8 cellular contexts compared by ENCODE assay signal in the genomic region with DNA sequence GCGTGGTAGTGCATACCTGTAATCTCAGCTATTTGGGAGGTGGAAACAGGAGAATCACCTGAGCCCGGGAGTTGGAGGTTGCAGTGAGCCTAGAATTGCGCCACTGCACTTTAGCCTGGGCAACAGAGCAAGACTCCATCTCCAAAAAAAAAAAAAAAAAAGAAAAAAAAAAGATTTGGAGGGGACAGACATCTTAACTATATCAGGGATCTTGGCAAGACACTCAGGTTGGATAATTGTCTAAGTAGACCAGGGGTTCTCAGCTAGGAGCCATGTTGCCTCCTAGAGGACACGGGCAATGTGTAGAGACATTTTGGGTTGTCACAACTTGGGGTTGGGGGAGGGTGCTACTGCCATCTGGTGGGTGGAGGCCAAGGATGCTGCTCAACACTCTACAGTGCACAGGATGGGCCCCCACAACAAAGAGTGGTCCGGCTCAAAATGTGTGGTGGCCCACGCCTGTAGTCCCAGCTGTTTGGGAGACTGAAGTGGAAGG. TPM values are rescaled to one million over a fixed set of nuclear protein-coding genes. Genes with fewer than 3 reads are reported as not detected.
DNase-seq lines count a peak whose midpoint lies in the region; ATAC-seq, FAIRE-seq and TF ChIP-seq lines count a peak whose summit lies in the region.

No MANE protein-coding gene starts in this region.

- peak overlapping the region; percentile 38 to 68 for H3K4me3 Mint-ChIP-seq in activated T-cell treated with anti-CD3 and anti-CD28 coated beads, Interleukin-2, amount 50 U/mL, for 72 hours

- ATAC-seq in activated T-cell treated with anti-CD3 and anti-CD28 coated beads, Interleukin-2, amount 50 U/mL, for 72 hours (replicated peaks in 1 of 2) = no peak
- ATAC-seq in GM18519 (IDR thresholded peaks at IDR 0.05; ENCODE audit: low FRiP score, unreplicated experiment) = no peak
- ATAC-seq in GM21528 (IDR thresholded peaks at IDR 0.05; ENCODE audit: low FRiP score, unreplicated experiment) = no peak

- H2AFZ ChIP-seq in keratinocyte (ENCODE audit: control insufficient read depth, low read length) = no peak overlapping the region

- no peaks in the 10 kb centered on the region for H3K9me3 ChIP-seq in keratinocyte (ENCODE audit: control insufficient read depth, low read depth, low read length)
- H3K9me3 ChIP-seq in uterus = no peaks in the 10 kb centered on the region

- H3K4me1 Mint-ChIP-seq in activated T-cell treated with anti-CD3 and anti-CD28 coated beads, Interleukin-2, amount 50 U/mL, for 72 hours (ENCODE audit: low read depth) = peaks cover 75% of the 10 kb centered on the region

- intact Hi-C loops in uterus (cut with DNase I; ENCODE audit: low total_unique reads) = no loop called here

- peaks cover 0 to 2% of the 10 kb centered on the region in 2 donors for H3K9me3 Mint-ChIP-seq in activated T-cell treated with anti-CD3 and anti-CD28 coated beads, Interleukin-2, amount 50 U/mL, for 72 hours

- peaks cover 2% of the 10 kb centered on the region for H3K9me1 ChIP-seq in keratinocyte (ENCODE audit: control insufficient read depth, extremely low read depth, insufficient read depth, low read length)

- peaks cover 48% of the 10 kb centered on the region for H3K79me2 ChIP-seq in keratinocyte (ENCODE audit: control insufficient read depth, insufficient read depth, low read length)

- H3K27me3 Mint-ChIP-seq in activated T-cell treated with anti-CD3 and anti-CD28 coated beads, Interleukin-2, amount 50 U/mL, for 72 hours (ENCODE audit: low read depth) = no peaks in the 10 kb centered on the region

- peaks cover 17 to 22% of the 10 kb centered on the region in 2 donors for H3K36me3 Mint-ChIP-seq in activated T-cell treated with anti-CD3 and anti-CD28 coated beads, Interleukin-2, amount 50 U/mL, for 72 hours (ENCODE audit: insufficient read depth in 2 of 2)

- H3K36me3 ChIP-seq in keratinocyte (ENCODE audit: control insufficient read depth in 2 of 2, extremely low read depth in 1 of 2, insufficient read depth in 2 of 2, low read length in 2 of 2) = peaks cover 0 to 2% of the 10 kb centered on the region in 2 experiments
- no peaks in the 10 kb centered on the region for H3K36me3 ChIP-seq in uterus

- DNase-seq in NOMO-1 treated with DMSO at 0.1 percent for 48 hours (lab: John Stamatoyannopoulos, UW; ENCODE audit: unreplicated experiment) (peak; percentile 37), NOMO-1 (lab: John Stamatoyannopoulos, UW; ENCODE audit: unreplicated experiment in 2 of 2) (no peak), NCI-H1930 (lab: John Stamatoyannopoulos, UW) (peak; percentile 33 to 38), keratinocyte (ENCODE audit: low read depth, low spot score) (no peak), uterus (no peak)
- DNase-seq in activated T-cell treated with anti-CD3 and anti-CD28 coated beads, Interleukin-2, amount 50 U/mL, for 72 hours = peak; percentile 67 to 77

- no peak overlapping the region for H3K9ac ChIP-seq in keratinocyte (ENCODE audit: control insufficient read depth, extremely low read depth, insufficient read depth, low read length)

- H3K4me1 ChIP-seq in keratinocyte (ENCODE audit: control insufficient read depth, extremely low read depth, insufficient read depth, low read length) = peaks cover 32% of the 10 kb centered on the region
- peaks cover 0 to 34% of the 10 kb centered on the region in 2 donors for H3K4me1 ChIP-seq in uterus

- no peak for TF ChIP-seq POLR2A in uterus (IDR thresholded peaks at IDR 0.05)

- H3K27me3 ChIP-seq in keratinocyte (ENCODE audit: control insufficient read depth, extremely low read depth, insufficient read depth, low read length) (no peaks in the 10 kb centered on the region), uterus (no peaks in the 10 kb centered on the region)

- H3K4me3 ChIP-seq in keratinocyte (ENCODE audit: control insufficient read depth in 2 of 3, extremely low read depth in 1 of 3, insufficient read depth in 2 of 3, low read depth in 1 of 3, low read length in 3 of 3) = no peak overlapping the region
- H3K4me3 ChIP-seq in uterus = no peak overlapping the region

- TF ChIP-seq CTCF in keratinocyte (optimal IDR thresholded peaks at IDR 0.05 in 1 of 3, IDR thresholded peaks at IDR 0.05 in 1 of 3, conservative IDR thresholded peaks at IDR 0.05 in 1 of 3; ENCODE audit: extremely low read depth in 1 of 3, insufficient read depth in 2 of 3, low read length in 3 of 3) = peak; percentile 49 to 71 (median 54)
- peak in 3 of 4 experiments; percentile 15 to 36 (median 33) for TF ChIP-seq CTCF in uterus (IDR thresholded peaks at IDR 0.05)

- no peak overlapping the region for H3K27ac ChIP-seq in keratinocyte (ENCODE audit: control insufficient read depth, insufficient read depth, low read length)
- H3K27ac ChIP-seq in uterus = no peak overlapping the region

- no peak overlapping the region for H3K4me2 ChIP-seq in keratinocyte (ENCODE audit: control insufficient read depth, extremely low read depth, insufficient read depth, low read depth, low read length)

- dilution Hi-C loops in keratinocyte (cut with MboI; ENCODE audit: extremely low pct_ligation_motif_present, low sequenced_read_pairs) = no loop called here

- H3K27ac Mint-ChIP-seq in activated T-cell treated with anti-CD3 and anti-CD28 coated beads, Interleukin-2, amount 50 U/mL, for 72 hours = peak overlapping the region; percentile 43

- no peaks in the 10 kb centered on the region for H4K20me1 ChIP-seq in keratinocyte (ENCODE audit: control insufficient read depth, extremely low read depth, insufficient read depth, low read length)

- FAIRE-seq in keratinocyte (lab: Jason Lieb, UNC) = no peak

RNA-seq across cellular contexts. Expression of a gene that starts 1.9 kb away (rescaled TPM):
- total RNA-seq in activated T-cell treated with anti-CD3 and anti-CD28 coated beads, Interleukin-2, amount 50 U/mL, for 72 hours = 10 to 100 TPM; 46.1 to 47.8 TPM
- polyA plus RNA-seq in keratinocyte = 3.0 to 8.3 TPM (median 3.7 TPM) in 3 replicates
- polyA plus RNA-seq in keratinocyte (2011; ENCODE audit: low read depth) = 3.4 TPM
- 9.4 and 16.5 TPM in 2 replicates for polyA plus RNA-seq in keratinocyte (2011; cell fraction: cytosol; rRNA removed)
- polyA plus RNA-seq in keratinocyte (2011; cell fraction: nucleus; rRNA removed) = 15.2 and 24.1 TPM in 2 replicates
- polyA plus RNA-seq in keratinocyte (2012; ENCODE audit: low replicate concordance) = 20.5 and 21.3 TPM in 2 replicates
- 3.1 to 16.1 TPM (median 4.9 TPM) in 3 replicates for polyA minus RNA-seq in keratinocyte
- polyA minus RNA-seq in keratinocyte (2011; cell fraction: cytosol; rRNA and poly(A)+ RNA removed) = 15.3 TPM
- 3.5 and 4.3 TPM in 2 replicates for polyA minus RNA-seq in keratinocyte (2011; cell fraction: nucleus; rRNA and poly(A)+ RNA removed)
- 10 to 100 TPM in 3 of 4 donors, 1 to 10 TPM in 1; 4.8 to 69.8 (median 19.1) TPM for total RNA-seq in uterus

RNA-seq across cellular contexts. Expression of a gene that starts 4.5 kb away (rescaled TPM):
- total RNA-seq in activated T-cell treated with anti-CD3 and anti-CD28 coated beads, Interleukin-2, amount 50 U/mL, for 72 hours = 10 to 100 TPM; 43.1 to 50.7 TPM
- 14.8 to 18.7 TPM (median 17.1 TPM) in 3 replicates for polyA plus RNA-seq in keratinocyte
- polyA plus RNA-seq in keratinocyte (2011; ENCODE audit: low read depth) = 5.0 TPM
- polyA plus RNA-seq in keratinocyte (2011; cell fraction: cytosol; rRNA removed) = 15.0 and 26.2 TPM in 2 replicates
- polyA plus RNA-seq in keratinocyte (2011; cell fraction: nucleus; rRNA removed) = 12.8 and 15.9 TPM in 2 replicates
- 23.6 and 36.3 TPM in 2 replicates for polyA plus RNA-seq in keratinocyte (2012; ENCODE audit: low replicate concordance)
- polyA minus RNA-seq in keratinocyte = 13.6 to 28.6 TPM (median 26.6 TPM) in 3 replicates
- polyA minus RNA-seq in keratinocyte (2011; cell fraction: cytosol; rRNA and poly(A)+ RNA removed) = 21.7 TPM
- 6.0 and 7.7 TPM in 2 replicates for polyA minus RNA-seq in keratinocyte (2011; cell fraction: nucleus; rRNA and poly(A)+ RNA removed)
- 10 to 100 TPM in 3 of 4 donors, 1 to 10 TPM in 1; 2.8 to 30.3 (median 12.8) TPM for total RNA-seq in uterus

RNA-seq across cellular contexts. Expression of a gene that starts 9.1 kb away (rescaled TPM):
- 10 to 100 TPM; 13.8 to 21.7 TPM for total RNA-seq in activated T-cell treated with anti-CD3 and anti-CD28 coated beads, Interleukin-2, amount 50 U/mL, for 72 hours
- polyA plus RNA-seq in keratinocyte = 2.3 to 3.5 TPM (median 3.1 TPM) in 3 replicates
- polyA plus RNA-seq in keratinocyte (2011; ENCODE audit: low read depth) = 1.8 TPM
- polyA plus RNA-seq in keratinocyte (2011; cell fraction: cytosol; rRNA removed) = 1.6 and 4.0 TPM in 2 replicates
- 2.4 and 4.4 TPM in 2 replicates for polyA plus RNA-seq in keratinocyte (2011; cell fraction: nucleus; rRNA removed)
- 2.8 and 4.6 TPM in 2 replicates for polyA plus RNA-seq in keratinocyte (2012; ENCODE audit: low replicate concordance)
- 0.96 to 3.7 TPM (median 1.1 TPM) in 3 replicates for polyA minus RNA-seq in keratinocyte
- 1.5 TPM for polyA minus RNA-seq in keratinocyte (2011; cell fraction: cytosol; rRNA and poly(A)+ RNA removed)
- polyA minus RNA-seq in keratinocyte (2011; cell fraction: nucleus; rRNA and poly(A)+ RNA removed) = 0.62 and 0.84 TPM in 2 replicates
- total RNA-seq in uterus = 10 to 100 TPM in 1 of 4 donors, 1 to 10 TPM in 3; 2.9 to 25.0 (median 6.7) TPM

RNA-seq across cellular contexts. Expression of a gene that starts 14.5 kb away (rescaled TPM):
- total RNA-seq in activated T-cell treated with anti-CD3 and anti-CD28 coated beads, Interleukin-2, amount 50 U/mL, for 72 hours = 1 to 10 TPM; 4.3 to 6.9 TPM
- 1.9 to 2.3 TPM (median 2.1 TPM) in 3 replicates for polyA plus RNA-seq in keratinocyte
- 1.5 TPM for polyA plus RNA-seq in keratinocyte (2011; ENCODE audit: low read depth)
- polyA plus RNA-seq in keratinocyte (2011; cell fraction: cytosol; rRNA removed) = 1.0 and 2.0 TPM in 2 replicates
- 3.1 and 3.5 TPM in 2 replicates for polyA plus RNA-seq in keratinocyte (2011; cell fraction: nucleus; rRNA removed)
- polyA plus RNA-seq in keratinocyte (2012; ENCODE audit: low replicate concordance) = 2.0 and 4.2 TPM in 2 replicates
- 1.6 to 3.7 TPM (median 2.5 TPM) in 3 replicates for polyA minus RNA-seq in keratinocyte
- 1.9 TPM for polyA minus RNA-seq in keratinocyte (2011; cell fraction: cytosol; rRNA and poly(A)+ RNA removed)
- polyA minus RNA-seq in keratinocyte (2011; cell fraction: nucleus; rRNA and poly(A)+ RNA removed) = 1.1 and 1.6 TPM in 2 replicates
- total RNA-seq in uterus = 1 to 10 TPM; 4.1 to 9.6 (median 7.4) TPM

RNA-seq across cellular contexts. Expression of a gene that starts 15.9 kb away (rescaled TPM):
- total RNA-seq in activated T-cell treated with anti-CD3 and anti-CD28 coated beads, Interleukin-2, amount 50 U/mL, for 72 hours = 100 to 1,000 TPM; 128 to 137 TPM
- 109 to 157 TPM (median 109 TPM) in 3 replicates for polyA plus RNA-seq in keratinocyte
- 104 TPM for polyA plus RNA-seq in keratinocyte (2011; ENCODE audit: low read depth)
- 71.4 and 181 TPM in 2 replicates for polyA plus RNA-seq in keratinocyte (2011; cell fraction: cytosol; rRNA removed)
- 194 and 249 TPM in 2 replicates for polyA plus RNA-seq in keratinocyte (2011; cell fraction: nucleus; rRNA removed)
- polyA plus RNA-seq in keratinocyte (2012; ENCODE audit: low replicate concordance) = 74.1 and 161 TPM in 2 replicates
- polyA minus RNA-seq in keratinocyte = 80.8 to 152 TPM (median 96.3 TPM) in 3 replicates
- polyA minus RNA-seq in keratinocyte (2011; cell fraction: cytosol; rRNA and poly(A)+ RNA removed) = 148 TPM
- polyA minus RNA-seq in keratinocyte (2011; cell fraction: nucleus; rRNA and poly(A)+ RNA removed) = 94.0 and 97.5 TPM in 2 replicates
- 100 to 1,000 TPM in 1 of 4 donors, 10 to 100 TPM in 2, 1 to 10 TPM in 1; 10.0 to 165 (median 58.1) TPM for total RNA-seq in uterus

Comparison
In these comparisons a context has a peak if more than half of its experiments do, and no peak if none do; other contexts are left out.
1. DNase-seq: peak in NOMO-1 treated with DMSO at 0.1 percent for 48 hours (single experiment), NCI-H1930 (2 of 2) and activated T-cell treated with anti-CD3 and anti-CD28 coated beads, Interleukin-2, amount 50 U/mL, for 72 hours (2 of 2); none in NOMO-1 (0 of 2), keratinocyte (single experiment) and uterus (0 of 2).